1 cellular context compared by ENCODE assay signal in the genomic region with DNA sequence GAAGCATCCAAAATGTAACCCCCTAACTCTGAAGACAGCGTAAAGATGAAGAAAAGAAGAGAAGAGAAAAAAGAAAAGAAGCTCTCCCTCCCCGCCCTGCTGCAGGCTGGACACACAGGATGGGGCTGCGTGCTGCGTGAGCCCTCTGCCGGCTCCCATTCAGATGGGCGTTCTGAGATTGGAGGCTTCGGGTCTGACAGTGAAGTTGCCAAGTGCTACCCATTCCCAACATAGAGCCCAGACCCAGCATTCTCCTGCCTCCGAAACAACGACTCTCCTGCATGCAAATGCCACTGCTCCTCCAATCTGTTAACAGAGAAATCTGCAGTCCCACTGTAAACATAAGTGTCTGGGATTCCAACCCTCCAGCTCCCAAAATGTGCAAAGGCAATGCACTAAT.
TF ChIP-seq lines count a peak whose summit lies in the region.

No MANE protein-coding gene starts in this region.

TF ChIP-seq in H1, 55 proteins besides CTCF, POLR2A, EP300 and RAD21:
- TF ChIP-seq SIRT6 (IDR thresholded peaks at IDR 0.05; ENCODE audit: low read length) (no peak), YY1 (IDR thresholded peaks at IDR 0.05; ENCODE audit: low read depth, low read length) (no peak), SP1 (IDR thresholded peaks at IDR 0.05; ENCODE audit: low read depth, low read length) (no peak), SIN3A (conservative IDR thresholded peaks at IDR 0.05 in 1 of 2, IDR thresholded peaks at IDR 0.05 in 1 of 2; ENCODE audit: low read depth in 1 of 2, low read length in 2 of 2) (no peak), CHD2 (IDR thresholded peaks at IDR 0.05; ENCODE audit: low read length) (no peak), ASH2L (IDR thresholded peaks at IDR 0.05; ENCODE audit: low read length) (no peak), SP4 (IDR thresholded peaks at IDR 0.05; ENCODE audit: low read length) (no peak), TEAD4 (IDR thresholded peaks at IDR 0.05; ENCODE audit: low read depth, low read length) (no peak), CTBP2 (IDR thresholded peaks at IDR 0.05; ENCODE audit: borderline replicate concordance, insufficient read depth, insufficient read length, low read length) (no peak), E2F6 (IDR thresholded peaks at IDR 0.05) (no peak), SRF (IDR thresholded peaks at IDR 0.05; ENCODE audit: low read depth, low read length) (no peak), POU5F1 (IDR thresholded peaks at IDR 0.05; ENCODE audit: low read depth, low read length) (no peak), USF2 (IDR thresholded peaks at IDR 0.05; ENCODE audit: low read length) (no peak), CHD1 (IDR thresholded peaks at IDR 0.05; ENCODE audit: low read depth, low read length) (no peak), ZNF274 (IDR thresholded peaks at IDR 0.05; ENCODE audit: borderline replicate concordance, extremely low read depth, low read length) (no peak), SP2 (IDR thresholded peaks at IDR 0.05; ENCODE audit: low read length) (no peak), HDAC2 (IDR thresholded peaks at IDR 0.05; ENCODE audit: borderline replicate concordance in 1 of 2, low read depth in 2 of 2, low read length in 2 of 2) (no peak), NANOG (IDR thresholded peaks at IDR 0.05; ENCODE audit: insufficient read depth, low read depth, low read length, poor library complexity, severe bottlenecking) (no peak), SIX5 (IDR thresholded peaks at IDR 0.05; ENCODE audit: low read depth, low read length) (no peak)
